ENCODE assay signal across 20 cellular contexts in genomic region chr14:90107789-90108188, GRCh38. TPM values are rescaled to one million over a fixed set of nuclear protein-coding genes. Genes with fewer than 3 reads are reported as not detected.
DNase-seq lines count a peak whose midpoint lies in the region; ATAC-seq and TF ChIP-seq lines count a peak whose summit lies in the region.
"Had no signal": no experiment of that assay in that cellular context is flagged by ENCODE, and none has a peak within 500 bp of the region (broad histone marks: within the 10 kb centered on the region; RNA-seq: fewer than 3 reads in every experiment).

No MANE protein-coding gene starts in this region.

- no CpG with 5 or more reads among the region's 6 CpGs for WGBS in mesendoderm (ENCODE audit: extremely low coverage, insufficient coverage, low lambda C conversion rate)

- no peak overlapping the region for H2AK5ac ChIP-seq in mesendoderm (ENCODE audit: low read length)

- no peak overlapping the region for H3K4me2 ChIP-seq in mesendoderm (ENCODE audit: low read length)

- intact Hi-C loops in sciatic nerve (cut with DNase I) = no loop called here
- intact Hi-C loops in breast epithelium (cut with DNase I; ENCODE audit: low total_unique reads) = no loop called here

- no peak overlapping the region for H3K27ac ChIP-seq in SK-N-MC
- H3K27ac ChIP-seq in mesendoderm (ENCODE audit: low read depth, low read length) = no peak overlapping the region
- H3K27ac ChIP-seq in breast epithelium = no peak overlapping the region

- no peaks in the 10 kb centered on the region for H3K79me2 ChIP-seq in mesendoderm (ENCODE audit: control insufficient read depth, insufficient read depth, low read length)

- H3K4me1 ChIP-seq in mesendoderm (ENCODE audit: control insufficient read depth, low read depth, low read length) (no peaks in the 10 kb centered on the region), breast epithelium (no peaks in the 10 kb centered on the region)

- H3K23ac ChIP-seq in mesendoderm (ENCODE audit: low read length) = no peak overlapping the region

- H4K8ac ChIP-seq in mesendoderm (ENCODE audit: low read depth, low read length) = no peak overlapping the region

- no peak for ATAC-seq in sciatic nerve
- ATAC-seq: Panc1 had no signal

- H3K27me3 ChIP-seq in mesendoderm (ENCODE audit: insufficient read depth, low read length, poor library complexity) (no peaks in the 10 kb centered on the region), breast epithelium (no peaks in the 10 kb centered on the region)
- H3K27me3 ChIP-seq: MG63 had no signal

- no peaks in the 10 kb centered on the region for H3K36me3 ChIP-seq in SK-N-MC (ENCODE audit: insufficient read depth, low read length)
- H3K36me3 ChIP-seq in mesendoderm (ENCODE audit: control insufficient read depth, insufficient read depth, low read length) = no peaks in the 10 kb centered on the region
- H3K36me3 ChIP-seq in breast epithelium = no peaks in the 10 kb centered on the region
- H3K36me3 ChIP-seq: MG63 had no signal

- H3K18ac ChIP-seq in mesendoderm (ENCODE audit: low read length) = no peak overlapping the region

- no peak for TF ChIP-seq POLR2A in breast epithelium (IDR thresholded peaks at IDR 0.05)

- DNase-seq in SIG-M5 treated with dmso at 0.1 percent for 504 hours (lab: John Stamatoyannopoulos, UW; ENCODE audit: unreplicated experiment) (peak; percentile 1), SIG-M5 (lab: John Stamatoyannopoulos, UW) (no peak), NOMO-1 treated with DMSO at 0.1 percent for 48 hours (lab: John Stamatoyannopoulos, UW; ENCODE audit: unreplicated experiment) (peak; percentile 38), SK-N-MC (ENCODE audit: low read depth, low spot score) (peak; percentile 37), mesendoderm (peak; percentile 6), sciatic nerve (ENCODE audit: low spot score) (no peak), breast epithelium (ENCODE audit: low spot score in 2 of 2) (no peak)
- no peak for DNase-seq in activated CD4-positive, CD25-positive, alpha-beta regulatory T cell treated with anti-CD3 and anti-CD28 coated beads, Interleukin-2, amount 50 U/mL, for 72 hours
- DNase-seq: 8988T, MG63, NCI-H1105 treated with DMSO at 0.1 percent for 48 hours, NCI-H2029 treated with DMSO at 0.1 percent for 48 hours, NCI-H2171, NCI-H345, NCI-H524, NCI-H774 had no signal

- H3K9me3 ChIP-seq in SK-N-MC (ENCODE audit: low read depth, low read length) (no peaks in the 10 kb centered on the region), breast epithelium (no peaks in the 10 kb centered on the region)
- H3K9me3 ChIP-seq: MG63 had no signal

- no peak overlapping the region for H3K56ac ChIP-seq in mesendoderm (ENCODE audit: low read length)

- no peak overlapping the region for H2BK120ac ChIP-seq in mesendoderm (ENCODE audit: low read depth, low read length)

- H3K9ac ChIP-seq in SK-N-MC (ENCODE audit: insufficient read length) (no peak overlapping the region), mesendoderm (ENCODE audit: low read length) (no peak overlapping the region)

- no peak overlapping the region for H2BK5ac ChIP-seq in mesendoderm (ENCODE audit: low read length)

- H3K4me3 ChIP-seq in SK-N-MC (no peak overlapping the region), mesendoderm (ENCODE audit: low read length) (no peak overlapping the region), breast epithelium (no peak overlapping the region)
- H3K4me3 ChIP-seq: MG63 had no signal

- H2BK15ac ChIP-seq in mesendoderm (replicated peaks; ENCODE audit: low read depth) = no peak overlapping the region

- no peaks in the 10 kb centered on the region for H3K79me1 ChIP-seq in mesendoderm (ENCODE audit: low read length)

- TF ChIP-seq CTCF in breast epithelium (IDR thresholded peaks at IDR 0.05) = no peak

- no peak overlapping the region for H3K4ac ChIP-seq in mesendoderm (ENCODE audit: low read depth, low read length)

- H4K5ac ChIP-seq in mesendoderm (ENCODE audit: low read length) = no peak overlapping the region

RNA-seq across cellular contexts. Expression of gene KCNK13, which starts 46.0 kb away (rescaled TPM):
- polyA plus RNA-seq in mesendoderm (2013, experiment 1 of 2) = 0.28 TPM
- 0.21 TPM for polyA plus RNA-seq in mesendoderm (2013, experiment 2 of 2)
- total RNA-seq in sciatic nerve = 0.53 TPM
- total RNA-seq in breast epithelium = under 1 TPM; 0.16 to 0.66 (median 0.59) TPM
- total RNA-seq: B cell, LHCN-M2 had no signal
- polyA plus RNA-seq: AG04450 had no signal

Comparison
In these comparisons a context has a peak if more than half of its experiments do, and no peak if none do; other contexts are left out.
1. DNase-seq: peak in SIG-M5 treated with dmso at 0.1 percent for 504 hours (single experiment), NOMO-1 treated with DMSO at 0.1 percent for 48 hours (single experiment), SK-N-MC (single experiment) and mesendoderm (single experiment); none in SIG-M5 (single experiment), sciatic nerve (single experiment), breast epithelium (0 of 2) and activated CD4-positive, CD25-positive, alpha-beta regulatory T cell treated with anti-CD3 and anti-CD28 coated beads, Interleukin-2, amount 50 U/mL, for 72 hours (single experiment).